9 cellular contexts compared by ENCODE assay signal in the genomic region with DNA sequence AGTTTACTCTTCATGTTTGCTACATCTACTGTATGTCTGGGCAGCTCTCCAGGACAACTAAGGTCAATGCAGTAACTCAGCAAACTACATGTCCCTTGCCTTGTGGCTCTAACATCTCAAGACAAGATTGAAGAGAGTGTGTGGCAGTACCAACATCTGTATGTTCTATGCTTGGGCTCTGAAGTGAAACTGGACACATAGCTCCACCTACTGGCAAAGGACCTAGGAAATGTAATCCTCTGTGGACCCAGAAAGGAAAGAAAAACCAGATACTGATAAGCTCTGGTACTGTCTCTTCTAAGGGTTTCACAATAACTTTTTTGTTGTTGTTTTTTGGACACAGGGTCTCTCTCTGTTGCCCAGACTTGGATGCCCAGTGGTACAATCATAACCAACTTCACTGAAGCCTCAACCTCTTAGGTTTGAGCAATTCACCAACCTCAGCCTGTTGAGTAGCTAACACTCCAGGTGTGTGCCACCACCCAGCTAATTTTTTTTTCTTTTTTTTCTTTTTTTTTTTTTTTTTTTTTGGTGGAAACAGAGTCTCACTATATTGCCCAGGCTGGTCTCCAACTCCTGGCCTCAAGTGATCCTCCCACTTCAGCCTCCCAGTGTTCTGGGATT.
A peak's percentile ranks its signal among the peaks of the same experiment; 100 is the strongest.
DNase-seq lines count a peak whose midpoint lies in the region; ATAC-seq lines count a peak whose summit lies in the region.
"Had no signal": no experiment of that assay in that cellular context is flagged by ENCODE, and none has a peak within 500 bp of the region (broad histone marks: within the 10 kb centered on the region; RNA-seq: fewer than 3 reads in every experiment).

No MANE protein-coding gene starts in this region.

- peak; percentile 93 to 95 for ATAC-seq in right cardiac atrium

- H3K4me2 ChIP-seq in GM23248 (ENCODE audit: unreplicated experiment), result peak overlapping the region; percentile 73

- H3K4me1 ChIP-seq in GM23248 (ENCODE audit: insufficient read depth) (peaks cover 13% of the 10 kb centered on the region), right cardiac atrium (ENCODE audit: control insufficient read depth, insufficient read depth, low read length) (no peaks in the 10 kb centered on the region)

- intact Hi-C loops in right cardiac atrium (cut with DNase I), result loop anchor here in 3 of 4 donors (10.0 kb wide), 3 partner anchors 103 to 1163 kb away; no protein-coding TSS in a partner anchor

- H3K9me3 ChIP-seq in GM23248 (ENCODE audit: low read depth) (no peaks in the 10 kb centered on the region), right cardiac atrium (ENCODE audit: control insufficient read depth, low read length) (no peaks in the 10 kb centered on the region)
- H3K9me3 ChIP-seq: neutrophil had no signal

- DNase-seq in NCI-H2196 (lab: John Stamatoyannopoulos, UW; ENCODE audit: unreplicated experiment) (peak; percentile 50), NCI-H2196 treated with DMSO at 0.1 percent for 48 hours (lab: John Stamatoyannopoulos, UW; ENCODE audit: unreplicated experiment) (no peak), GM23248 (peak; percentile 86), RPMI8226 (peak; percentile 68), amniotic epithelial cell (ENCODE audit: low read depth) (peak; percentile 82), right cardiac atrium (no peak), skeletal muscle cell (ENCODE audit: low read depth) (peak; percentile 41)
- peak; percentile 57 for DNase-seq in Jurkat, Clone E6-1 (ENCODE audit: low read depth, low spot score)

- no peaks in the 10 kb centered on the region for H3K27me3 ChIP-seq in GM23248 (replicated peaks; ENCODE audit: insufficient read depth)
- H3K27me3 ChIP-seq in right cardiac atrium (ENCODE audit: control insufficient read depth, insufficient read depth), result no peaks in the 10 kb centered on the region
- H3K27me3 ChIP-seq: neutrophil had no signal

- no peaks in the 10 kb centered on the region for H3K79me2 ChIP-seq in GM23248 (ENCODE audit: insufficient read depth)

- no peak overlapping the region for H3K4me3 ChIP-seq in GM23248
- no peak overlapping the region for H3K4me3 ChIP-seq in Jurkat, Clone E6-1 (ENCODE audit: low read length)
- no peak overlapping the region for H3K4me3 ChIP-seq in right cardiac atrium (ENCODE audit: low read length)
- H3K4me3 ChIP-seq in skeletal muscle cell (ENCODE audit: low read depth, low read length), result no peak overlapping the region

- no peak overlapping the region for H3K9ac ChIP-seq in GM23248

- H3K36me3 ChIP-seq in GM23248 (ENCODE audit: low read depth), result no peaks in the 10 kb centered on the region
- H3K36me3 ChIP-seq: neutrophil had no signal

- H3K9me2 ChIP-seq in GM23248 (ENCODE audit: insufficient read depth), result no peaks in the 10 kb centered on the region

- peaks cover 23% of the 10 kb centered on the region; the same call in 1 of the 2 replicates for H3F3A ChIP-seq in GM23248 (ENCODE audit: insufficient read depth)

- no peak overlapping the region for H3K27ac ChIP-seq in GM23248
- no peak overlapping the region for H3K27ac ChIP-seq in right cardiac atrium (ENCODE audit: low read length)
- H3K27ac ChIP-seq: neutrophil had no signal

- no peaks in the 10 kb centered on the region for H4K20me1 ChIP-seq in GM23248 (ENCODE audit: insufficient read depth)

- in situ Hi-C loops in GM23248 (cut with MboI), result no loop called here

- no peak overlapping the region for H2AFZ ChIP-seq in GM23248

Comparison
In these comparisons a context has a peak if more than half of its experiments do, and no peak if none do; other contexts are left out.
1. DNase-seq: peak in NCI-H2196 (single experiment), GM23248 (single experiment), Jurkat, Clone E6-1 (single experiment), RPMI8226 (single experiment), amniotic epithelial cell (single experiment) and skeletal muscle cell (single experiment); none in NCI-H2196 treated with DMSO at 0.1 percent for 48 hours (single experiment) and right cardiac atrium (0 of 3).